Comparison of ENCODE assay signal across 16 cellular contexts in the genomic region with DNA sequence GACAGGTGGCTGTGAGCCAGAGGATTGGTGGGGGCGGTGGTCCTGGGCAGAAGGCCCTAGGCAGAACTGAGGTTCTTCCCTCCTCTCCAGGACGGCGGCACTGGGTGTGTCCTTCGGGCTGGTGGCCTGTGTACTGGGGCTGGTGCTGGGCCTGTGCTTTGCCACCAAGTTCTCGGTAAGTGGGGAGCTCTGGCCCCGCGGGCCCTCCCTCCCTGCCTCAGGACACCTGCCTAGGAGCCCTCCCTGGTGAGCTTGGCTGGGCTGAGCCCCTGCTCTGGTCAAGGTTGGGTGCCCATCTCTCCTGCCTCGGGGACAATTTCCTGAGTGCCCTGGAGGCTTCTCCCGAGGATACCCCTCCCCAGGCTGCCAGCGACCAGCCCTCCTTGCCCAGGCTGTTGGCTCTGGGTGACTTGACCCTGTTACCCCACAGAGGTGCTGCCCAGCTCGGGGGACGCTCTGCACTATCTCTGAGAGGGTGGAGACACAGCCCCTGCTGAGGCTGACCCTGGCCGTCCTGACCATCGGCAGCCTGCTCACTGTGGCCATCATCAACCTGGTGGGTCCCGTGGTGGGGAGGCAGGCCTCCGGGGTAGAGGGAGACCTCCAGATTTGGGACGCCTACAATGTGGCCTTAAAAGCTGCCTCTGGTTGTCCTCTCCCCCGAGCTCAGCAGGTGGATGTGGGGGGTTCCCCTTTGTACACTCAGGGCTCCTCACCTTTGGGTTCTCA. TPM values are rescaled to one million over a fixed set of nuclear protein-coding genes. Genes with fewer than 3 reads are reported as not detected.
A peak's percentile ranks its signal among the peaks of the same experiment; 100 is the strongest.
DNase-seq lines count a peak whose midpoint lies in the region; ATAC-seq and TF ChIP-seq lines count a peak whose summit lies in the region.
"Had no signal": no experiment of that assay in that cellular context is flagged by ENCODE, and none has a peak within 500 bp of the region (broad histone marks: within the 10 kb centered on the region; RNA-seq: fewer than 3 reads in every experiment).

No MANE protein-coding gene starts in this region.

- no peaks in the 10 kb centered on the region for H3K27me3 Mint-ChIP-seq in activated naive CD4-positive, alpha-beta T cell treated with anti-CD3 and anti-CD28 coated beads for 36 hours (ENCODE audit: low read depth)
- no peaks in the 10 kb centered on the region for H3K27me3 Mint-ChIP-seq in IgD-negative memory B cell
- no peaks in the 10 kb centered on the region for H3K27me3 Mint-ChIP-seq in T-helper 2 cell treated with Interferon-gamma antibody and Interleukin-4, amounts not matched to agents 5 μg/mL and 100 μg/mL, for 36 hours (ENCODE audit: low read depth)
- H3K27me3 Mint-ChIP-seq: activated CD4-positive, alpha-beta T cell treated with anti-CD3 and anti-CD28 coated beads, Interleukin-2, amount 10 ng/mL, durations not matched to agents 24 days and 14 days; activated naive CD8-positive, alpha-beta T cell treated with anti-CD3 and anti-CD28 coated beads, Interleukin-2, amount 10 ng/mL, durations not matched to agents 7 days and 5 days had no signal

- 87% methylated on average over 8 of the region's 18 CpGs for WGBS in suprapubic skin

- H3K4me1 ChIP-seq in suprapubic skin (peaks cover 11% of the 10 kb centered on the region), PC-9 (replicated peaks; ENCODE audit: insufficient read depth) (no peaks in the 10 kb centered on the region)
- H3K4me1 ChIP-seq: pancreas had no signal

- peaks cover 7% of the 10 kb centered on the region for H3K4me1 Mint-ChIP-seq in activated naive CD4-positive, alpha-beta T cell treated with anti-CD3 and anti-CD28 coated beads for 36 hours (ENCODE audit: low read depth)
- H3K4me1 Mint-ChIP-seq in IgD-negative memory B cell = no peaks in the 10 kb centered on the region
- H3K4me1 Mint-ChIP-seq in T-helper 2 cell treated with Interferon-gamma antibody and Interleukin-4, amounts not matched to agents 5 μg/mL and 100 μg/mL, for 36 hours (ENCODE audit: low read depth) = peaks cover 4% of the 10 kb centered on the region

- H3K4me3 ChIP-seq in suprapubic skin (no peak overlapping the region), PC-9 (no peak overlapping the region)
- H3K4me3 ChIP-seq: pancreas, tibial nerve had no signal

- H3K9me3 ChIP-seq in suprapubic skin = no peaks in the 10 kb centered on the region
- H3K9me3 ChIP-seq in PC-9 (ENCODE audit: insufficient read depth, low read depth) = no peaks in the 10 kb centered on the region
- H3K9me3 ChIP-seq: pancreas, tibial nerve had no signal

- ATAC-seq in activated naive CD4-positive, alpha-beta T cell treated with anti-CD3 and anti-CD28 coated beads, Interleukin-2, amount 50 U/mL, for 72 hours = no peak
- ATAC-seq: pancreas had no signal

- peaks cover 0 to 17% of the 10 kb centered on the region in 2 donors for H3K36me3 Mint-ChIP-seq in activated naive CD4-positive, alpha-beta T cell treated with anti-CD3 and anti-CD28 coated beads, Interleukin-2, amount 50 U/mL, for 72 hours
- H3K36me3 Mint-ChIP-seq in activated naive CD4-positive, alpha-beta T cell treated with anti-CD3 and anti-CD28 coated beads for 36 hours (ENCODE audit: low read depth) = peaks cover 13% of the 10 kb centered on the region
- H3K36me3 Mint-ChIP-seq in IgD-negative memory B cell = no peaks in the 10 kb centered on the region
- H3K36me3 Mint-ChIP-seq in T-helper 2 cell treated with Interferon-gamma antibody and Interleukin-4, amounts not matched to agents 5 μg/mL and 100 μg/mL, for 36 hours (ENCODE audit: low read depth) = peaks cover 35% of the 10 kb centered on the region

- TF ChIP-seq CTCF in suprapubic skin (IDR thresholded peaks at IDR 0.05) = no peak
- TF ChIP-seq CTCF in PC-9 (conservative IDR thresholded peaks at IDR 0.05) = no peak

- no peaks in the 10 kb centered on the region for H4K20me1 ChIP-seq in PC-9 (ENCODE audit: insufficient read depth)

- TF ChIP-seq EP300 in suprapubic skin (IDR thresholded peaks at IDR 0.05) = no peak

- POLR2A ChIA-PET in PC-9 (lab: Charles Lee; ENCODE audit: unreplicated experiment) = no interaction called here

- H3K27me3 ChIP-seq in suprapubic skin = no peaks in the 10 kb centered on the region
- H3K27me3 ChIP-seq in PC-9 (ENCODE audit: insufficient read depth, low read depth) = no peaks in the 10 kb centered on the region
- H3K27me3 ChIP-seq: pancreas, tibial nerve had no signal

- H3K27ac Mint-ChIP-seq in activated naive CD4-positive, alpha-beta T cell treated with anti-CD3 and anti-CD28 coated beads, Interleukin-2, amount 50 U/mL, for 72 hours = peak overlapping the region; percentile 60 to 86
- H3K27ac Mint-ChIP-seq in activated naive CD4-positive, alpha-beta T cell treated with anti-CD3 and anti-CD28 coated beads for 36 hours = no peak overlapping the region
- H3K27ac Mint-ChIP-seq in IgD-negative memory B cell = peak overlapping the region in 2 of 3 donors; percentile 39 to 58
- H3K27ac Mint-ChIP-seq in T-helper 2 cell treated with Interferon-gamma antibody and Interleukin-4, amounts not matched to agents 5 μg/mL and 100 μg/mL, for 36 hours = no peak overlapping the region
- H3K27ac Mint-ChIP-seq: activated CD4-positive, alpha-beta T cell treated with anti-CD3 and anti-CD28 coated beads, Interleukin-2, amount 10 ng/mL, durations not matched to agents 24 days and 14 days; activated naive CD8-positive, alpha-beta T cell treated with anti-CD3 and anti-CD28 coated beads, Interleukin-2, amount 10 ng/mL, durations not matched to agents 7 days and 5 days had no signal

- H3K36me3 ChIP-seq in suprapubic skin (peaks cover 23% of the 10 kb centered on the region), PC-9 (ENCODE audit: low read depth) (no peaks in the 10 kb centered on the region)
- H3K36me3 ChIP-seq: pancreas had no signal

- H3K9me2 ChIP-seq in PC-9 (ENCODE audit: insufficient read depth) = no peaks in the 10 kb centered on the region

- no peak overlapping the region for H3K4me3 Mint-ChIP-seq in activated naive CD4-positive, alpha-beta T cell treated with anti-CD3 and anti-CD28 coated beads for 36 hours
- no peak overlapping the region for H3K4me3 Mint-ChIP-seq in IgD-negative memory B cell
- H3K4me3 Mint-ChIP-seq in T-helper 2 cell treated with Interferon-gamma antibody and Interleukin-4, amounts not matched to agents 5 μg/mL and 100 μg/mL, for 36 hours = no peak overlapping the region
- H3K4me3 Mint-ChIP-seq: activated CD4-positive, alpha-beta T cell treated with anti-CD3 and anti-CD28 coated beads, Interleukin-2, amount 10 ng/mL, durations not matched to agents 24 days and 14 days; activated naive CD8-positive, alpha-beta T cell treated with anti-CD3 and anti-CD28 coated beads, Interleukin-2, amount 10 ng/mL, durations not matched to agents 7 days and 5 days had no signal

- no peak for TF ChIP-seq POLR2A in suprapubic skin (IDR thresholded peaks at IDR 0.05)

- H2AFZ ChIP-seq in PC-9 = no peak overlapping the region

- no TSS peak for BruUV-seq in PC-9 (replicated peaks; lab: Mats Ljungman, UMichigan)

- peak in 1 of 2 donors; percentile 55 for DNase-seq in activated naive CD4-positive, alpha-beta T cell treated with anti-CD3 and anti-CD28 coated beads, Interleukin-2, amount 50 U/mL, for 72 hours (ENCODE audit: low spot score in 2 of 2)
- no peak for DNase-seq in activated naive CD4-positive, alpha-beta T cell treated with anti-CD3 and anti-CD28 coated beads for 36 hours
- DNase-seq in islet precursor cell (peak; percentile 44), suprapubic skin (ENCODE audit: low spot score in 2 of 2) (peak; percentile 62 to 78), PC-9 (no peak), NCI-H1436 treated with DMSO at 0.1 percent for 48 hours (lab: John Stamatoyannopoulos, UW) (no peak)
- DNase-seq in T-helper 2 cell treated with Interferon-gamma antibody and Interleukin-4, amounts not matched to agents 5 μg/mL and 100 μg/mL, for 36 hours (ENCODE audit: low spot score) = no peak
- DNase-seq: activated CD4-positive, alpha-beta T cell treated with anti-CD3 and anti-CD28 coated beads, Interleukin-2, amount 10 ng/mL, durations not matched to agents 24 days and 14 days; activated naive CD8-positive, alpha-beta T cell treated with anti-CD3 and anti-CD28 coated beads, Interleukin-2, amount 10 ng/mL, durations not matched to agents 7 days and 5 days; DMS53; KBM-7; NCI-H510A; stimulated activated CD4-positive, alpha-beta T cell treated with anti-CD3 and anti-CD28 coated beads, Interleukin-15, amount 100 ng/mL, for 24 hours had no signal

- intact Hi-C loops in activated naive CD4-positive, alpha-beta T cell treated with anti-CD3 and anti-CD28 coated beads for 36 hours (cut with micrococcal nuclease) = no loop called here
- intact Hi-C loops in PC-9 (cut with micrococcal nuclease; ENCODE audit: unreplicated experiment) = no loop called here

- no peaks in the 10 kb centered on the region for H3F3A ChIP-seq in PC-9 (ENCODE audit: insufficient read depth, low read depth)

- no peak overlapping the region for H3K4me2 ChIP-seq in PC-9

- H3K9me3 Mint-ChIP-seq in activated naive CD4-positive, alpha-beta T cell treated with anti-CD3 and anti-CD28 coated beads, Interleukin-2, amount 50 U/mL, for 72 hours = no peaks in the 10 kb centered on the region
- H3K9me3 Mint-ChIP-seq in activated naive CD4-positive, alpha-beta T cell treated with anti-CD3 and anti-CD28 coated beads for 36 hours = no peaks in the 10 kb centered on the region
- no peaks in the 10 kb centered on the region for H3K9me3 Mint-ChIP-seq in IgD-negative memory B cell
- H3K9me3 Mint-ChIP-seq in T-helper 2 cell treated with Interferon-gamma antibody and Interleukin-4, amounts not matched to agents 5 μg/mL and 100 μg/mL, for 36 hours = no peaks in the 10 kb centered on the region
- H3K9me3 Mint-ChIP-seq: activated CD4-positive, alpha-beta T cell treated with anti-CD3 and anti-CD28 coated beads, Interleukin-2, amount 10 ng/mL, durations not matched to agents 24 days and 14 days; activated naive CD8-positive, alpha-beta T cell treated with anti-CD3 and anti-CD28 coated beads, Interleukin-2, amount 10 ng/mL, durations not matched to agents 7 days and 5 days had no signal

- CTCF ChIA-PET in activated naive CD4-positive, alpha-beta T cell treated with anti-CD3 and anti-CD28 coated beads for 36 hours (lab: Charles Lee) = interaction anchor here (0.6 to 0.7 kb wide), 2 partner anchors 43 to 63 kb away, joined by 3 to 4 read pairs; no protein-coding TSS in a partner anchor
- CTCF ChIA-PET in PC-9 (lab: Charles Lee) = no interaction called here

- H3K27ac ChIP-seq in suprapubic skin (no peak overlapping the region), PC-9 (no peak overlapping the region)
- H3K27ac ChIP-seq: pancreas, tibial nerve had no signal

- H3K79me2 ChIP-seq in PC-9 (ENCODE audit: low read depth) = no peaks in the 10 kb centered on the region

RNA-seq across cellular contexts. Expression of a gene that starts 42.0 kb away (rescaled TPM):
- total RNA-seq in activated naive CD4-positive, alpha-beta T cell treated with anti-CD3 and anti-CD28 coated beads, Interleukin-2, amount 50 U/mL, for 72 hours = 100 to 1,000 TPM in 1 of 2 donors, 10 to 100 TPM in 1; 78.5 to 104 TPM
- total RNA-seq in activated naive CD4-positive, alpha-beta T cell treated with anti-CD3 and anti-CD28 coated beads for 36 hours = 10 to 100 TPM; 73.4 to 89.6 TPM
- 40.6 TPM for polyA plus RNA-seq in IgD-negative memory B cell
- 10 to 100 TPM; 15.0 to 23.3 (median 16.9) TPM for total RNA-seq in suprapubic skin
- total RNA-seq in PC-9 (2021) = 39.3 and 59.5 TPM in 2 replicates

Comparison
In these comparisons a context has a peak if more than half of its experiments do, and no peak if none do; other contexts are left out.
1. H3K27ac Mint-ChIP-seq: peak in activated naive CD4-positive, alpha-beta T cell treated with anti-CD3 and anti-CD28 coated beads, Interleukin-2, amount 50 U/mL, for 72 hours (2 of 2) and IgD-negative memory B cell (2 of 3); none in activated naive CD4-positive, alpha-beta T cell treated with anti-CD3 and anti-CD28 coated beads for 36 hours (single experiment) and T-helper 2 cell treated with Interferon-gamma antibody and Interleukin-4, amounts not matched to agents 5 μg/mL and 100 μg/mL, for 36 hours (single experiment).
2. DNase-seq: peak in islet precursor cell (single experiment) and suprapubic skin (2 of 2); none in activated naive CD4-positive, alpha-beta T cell treated with anti-CD3 and anti-CD28 coated beads for 36 hours (single experiment), T-helper 2 cell treated with Interferon-gamma antibody and Interleukin-4, amounts not matched to agents 5 μg/mL and 100 μg/mL, for 36 hours (single experiment), PC-9 (0 of 2) and NCI-H1436 treated with DMSO at 0.1 percent for 48 hours (single experiment).